ENCODE assay signal across 8 cellular contexts in genomic region chr17:14308965-14309879, GRCh38. TPM values are rescaled to one million over a fixed set of nuclear protein-coding genes. Genes with fewer than 3 reads are reported as not detected.
A peak's percentile ranks its signal among the peaks of the same experiment; 100 is the strongest.
DNase-seq lines count a peak whose midpoint lies in the region; ATAC-seq lines count a peak whose summit lies in the region.

No MANE protein-coding gene starts in this region.

- peaks cover 0 to 5% of the 10 kb centered on the region in 2 donors for H3K27me3 Mint-ChIP-seq in CD8-positive, alpha-beta memory T cell

- CTCF ChIA-PET in CD8-positive, alpha-beta memory T cell (lab: Charles Lee): interaction anchor here (0.6 to 1.5 kb wide), 5 partner anchors 8 to 722 kb away, joined by 3 read pairs; no protein-coding TSS in a partner anchor

- no peaks in the 10 kb centered on the region for H3K27me3 ChIP-seq in CD8-positive, alpha-beta memory T cell (ENCODE audit: insufficient read depth, low read length, poor library complexity, severe bottlenecking)

- H3K27ac ChIP-seq in CD8-positive, alpha-beta memory T cell (ENCODE audit: low read depth, low read length): peak overlapping the region; percentile 26
- no peak overlapping the region for H3K27ac ChIP-seq in epithelial cell of prostate

- H3K4me3 Mint-ChIP-seq in CD8-positive, alpha-beta memory T cell: peak overlapping the region; percentile 73 to 85 (median 82)

- POLR2A ChIA-PET in CD8-positive, alpha-beta memory T cell (lab: Charles Lee): interaction anchor here (1.3 kb wide), 1 partner anchor 8 kb away, joined by 6 read pairs; the partner anchor contains the start of gene HS3ST3B1

- H3K36me3 Mint-ChIP-seq in CD8-positive, alpha-beta memory T cell: peaks cover 4 to 25% (median 9%) of the 10 kb centered on the region in 3 donors

- H3K4me1 Mint-ChIP-seq in CD8-positive, alpha-beta memory T cell: peaks cover 58 to 75% (median 68%) of the 10 kb centered on the region in 3 donors

- H3K4me3 ChIP-seq in CD8-positive, alpha-beta memory T cell (ENCODE audit: low read length): peak overlapping the region; percentile 26

- ATAC-seq in HG02759 (IDR thresholded peaks at IDR 0.05; ENCODE audit: unreplicated experiment) (peak; percentile 93), HG02763 (IDR thresholded peaks at IDR 0.05; ENCODE audit: unreplicated experiment) (no peak)

- H3K36me3 ChIP-seq in CD8-positive, alpha-beta memory T cell (ENCODE audit: insufficient read depth, low read length): no peaks in the 10 kb centered on the region

- H3K4me1 ChIP-seq in CD8-positive, alpha-beta memory T cell (ENCODE audit: insufficient read depth, low read length): peaks cover 40% of the 10 kb centered on the region

- no peaks in the 10 kb centered on the region for H3K9me3 Mint-ChIP-seq in CD8-positive, alpha-beta memory T cell

- H3K9me3 ChIP-seq in CD8-positive, alpha-beta memory T cell (ENCODE audit: low read length): no peaks in the 10 kb centered on the region

- DNase-seq in CD8-positive, alpha-beta memory T cell: peak; percentile 77 to 91 (median 89)
- DNase-seq in NCI-H748 treated with DMSO at 0.1 percent for 48 hours (lab: John Stamatoyannopoulos, UW) (peak; percentile 70), epithelial cell of prostate (ENCODE audit: low read depth, low spot score) (peak; percentile 34), middle frontal gyrus (ENCODE audit: extremely low spot score, low spot score) (peak; percentile 37)
- DNase-seq in activated T-cell treated with anti-CD3 and anti-CD28 coated beads, Interleukin-2, amount 50 U/mL, for 1 hour: peak; percentile 96
- DNase-seq in stimulated activated CD8-positive, alpha-beta memory T cell treated with anti-CD3 and anti-CD28 coated beads, Interleukin-12 subunit alpha, Interleukin-12 subunit beta, amount 100 ng/mL, for 4 hours (ENCODE audit: low read depth): peak; percentile 86

- peak overlapping the region in 4 of 8 donors; percentile 3 to 70 (median 56) for H3K27ac Mint-ChIP-seq in CD8-positive, alpha-beta memory T cell

RNA-seq across cellular contexts. Expression of gene HS3ST3B1, which starts 8.3 kb away (rescaled TPM):
- total RNA-seq in CD8-positive, alpha-beta memory T cell: 1 to 10 TPM; 5.5 to 6.0 TPM
- 11.0 TPM for polyA plus RNA-seq in CD8-positive, alpha-beta memory T cell

Comparison
In these comparisons a context has a peak if more than half of its experiments do, and no peak if none do; other contexts are left out.
1. DNase-seq: peak in every context shown above with its lines; median percentile 96 in activated T-cell treated with anti-CD3 and anti-CD28 coated beads, Interleukin-2, amount 50 U/mL, for 1 hour; 89 in CD8-positive, alpha-beta memory T cell; 86 in stimulated activated CD8-positive, alpha-beta memory T cell treated with anti-CD3 and anti-CD28 coated beads, Interleukin-12 subunit alpha, Interleukin-12 subunit beta, amount 100 ng/mL, for 4 hours; 70 in NCI-H748 treated with DMSO at 0.1 percent for 48 hours; 37 in middle frontal gyrus; 34 in epithelial cell of prostate.